ENCODE assay signal across 8 cellular contexts in genomic region chr2:63189026-63189425, GRCh38.
A peak's percentile ranks its signal among the peaks of the same experiment; 100 is the strongest.
DNase-seq lines count a peak whose midpoint lies in the region; ATAC-seq, FAIRE-seq and TF ChIP-seq lines count a peak whose summit lies in the region.

No MANE protein-coding gene starts in this region.

- peak; percentile 86 for ATAC-seq in GM19455 (IDR thresholded peaks at IDR 0.05; ENCODE audit: unreplicated experiment)
- ATAC-seq in K562: peak; percentile 98

- no peak overlapping the region for H3K23ac ChIP-seq in mesenchymal stem cell (ENCODE audit: low read length in 2 of 2)

- H3K9ac ChIP-seq in K562 (ENCODE audit: insufficient read depth in 1 of 2, low read depth in 2 of 2, low read length in 2 of 2) (no peak overlapping the region), mesenchymal stem cell (ENCODE audit: low read length) (no peak overlapping the region)

- H4K20me1 ChIP-seq in K562 (replicated peaks; ENCODE audit: control insufficient read depth, insufficient read depth, low read length): no peaks in the 10 kb centered on the region

- no peak overlapping the region for H2BK120ac ChIP-seq in mesenchymal stem cell (ENCODE audit: low read depth, low read length)

- H2AK5ac ChIP-seq in mesenchymal stem cell (ENCODE audit: low read length, severe bottlenecking): no peak overlapping the region

- H3K4me2 ChIP-seq in K562 (ENCODE audit: insufficient read depth, low read length): peak overlapping the region; percentile 15; the same call in 1 of the 2 replicates
- no peak overlapping the region for H3K4me2 ChIP-seq in mesenchymal stem cell (ENCODE audit: low read length, poor library complexity, severe bottlenecking)

- peak; percentile 13 to 77; a peak in 2 of 4 replicates for TF ChIP-seq RAD21 in K562 (CRISPR knock-in tag; conservative IDR thresholded peaks at IDR 0.05 in 1 of 2, IDR thresholded peaks at IDR 0.05 in 1 of 2)

- H3K9me3 ChIP-seq in K562 (replicated peaks; ENCODE audit: control insufficient read depth, insufficient read depth, low read depth, low read length): no peaks in the 10 kb centered on the region
- peaks cover 38% of the 10 kb centered on the region for H3K9me3 ChIP-seq in mesenchymal stem cell (ENCODE audit: control insufficient read depth, low read length)

- H2BK15ac ChIP-seq in mesenchymal stem cell (ENCODE audit: low read depth, poor library complexity, severe bottlenecking): no peak overlapping the region

- BruUV-seq in K562 (replicated peaks; lab: Mats Ljungman, UMichigan): no TSS peak

- TF ChIP-seq EP300 in K562 (IDR thresholded peaks at IDR 0.05; ENCODE audit: low read length): no peak

- no peak overlapping the region for H3K4ac ChIP-seq in mesenchymal stem cell (ENCODE audit: low read depth in 1 of 2, low read length in 2 of 2)

- no peaks in the 10 kb centered on the region for H3K79me1 ChIP-seq in mesenchymal stem cell (replicated peaks; ENCODE audit: low read length, poor library complexity, severe bottlenecking)

- H2AFZ ChIP-seq in K562 (ENCODE audit: low read depth, low read length) (peak overlapping the region; percentile 54), mesenchymal stem cell (ENCODE audit: low read depth, low read length) (no peak overlapping the region)

- H3K9me1 ChIP-seq in K562 (ENCODE audit: control insufficient read depth, insufficient read depth, low read length): no peaks in the 10 kb centered on the region

- peak; percentile 86 for DNase-seq in DMS53 (lab: John Stamatoyannopoulos, UW)
- DNase-seq in K562 (ENCODE audit: extremely low read depth in 1 of 4, low spot score in 3 of 4): peak; percentile 20 to 65 (median 44)
- DNase-seq in mesenchymal stem cell: peak; percentile 56
- no peak for DNase-seq in ecto neural progenitor cell (ENCODE audit: low spot score)
- DNase-seq in GDM1 (lab: John Stamatoyannopoulos, UW): no peak
- no peak for DNase-seq in NCI-H2227 (lab: John Stamatoyannopoulos, UW; ENCODE audit: unreplicated experiment)

- POLR2A ChIA-PET in K562 (lab: Yijun Ruan, JAX): no interaction called here

- no peak overlapping the region for H3K14ac ChIP-seq in mesenchymal stem cell (ENCODE audit: low read length in 2 of 2)

- CTCF ChIA-PET in K562 (lab: Yijun Ruan, JAX; ENCODE audit: low intra/inter-chr PET ratio): interaction anchor here (0.9 to 1.0 kb wide), 2 partner anchors 402 to 732 kb away, joined by 4 to 5 read pairs; no protein-coding TSS in a partner anchor

- H3K18ac ChIP-seq in mesenchymal stem cell (ENCODE audit: low read depth in 1 of 2, low read length in 2 of 2): no peak overlapping the region

- TF ChIP-seq CTCF in LNCAP (IDR thresholded peaks at IDR 0.05): peak; percentile 75
- peak; percentile 78 to 84 (median 81) for TF ChIP-seq CTCF in K562 (IDR thresholded peaks at IDR 0.05 in 2 of 3, conservative IDR thresholded peaks at IDR 0.05 in 1 of 3; ENCODE audit: insufficient read depth in 2 of 3, low read depth in 1 of 3, low read length in 3 of 3)

- H3K79me2 ChIP-seq in K562 (ENCODE audit: control insufficient read depth, insufficient read depth, low read length): no peaks in the 10 kb centered on the region

- H3K36me3 ChIP-seq in K562 (ENCODE audit: control insufficient read depth, insufficient read depth, low read length): no peaks in the 10 kb centered on the region
- no peaks in the 10 kb centered on the region for H3K36me3 ChIP-seq in mesenchymal stem cell (ENCODE audit: control insufficient read depth in 1 of 2, insufficient read depth in 2 of 2, low read depth in 1 of 2, low read length in 2 of 2)

- H3K4me1 ChIP-seq in K562 (replicated peaks in 1 of 2; ENCODE audit: control insufficient read depth in 2 of 2, insufficient read depth in 2 of 2, low read length in 2 of 2) (no peaks in the 10 kb centered on the region), mesenchymal stem cell (ENCODE audit: control insufficient read depth, insufficient read depth, low read depth, low read length) (no peaks in the 10 kb centered on the region)

- in situ Hi-C loops in K562 (cut with MboI): loop anchor here (10.0 to 25.0 kb wide), 3 partner anchors 252 to 734 kb away; no protein-coding TSS in a partner anchor

- H3K27me3 ChIP-seq in K562 (ENCODE audit: control insufficient read depth in 2 of 2, insufficient read depth in 2 of 2, low read length in 2 of 2) (peaks cover 0 to 4% of the 10 kb centered on the region in 2 experiments; a peak in 1 of 5 replicates), mesenchymal stem cell (ENCODE audit: control insufficient read depth in 1 of 2, insufficient read depth in 1 of 2, low read length in 2 of 2) (no peaks in the 10 kb centered on the region)

- no peak overlapping the region for H4K91ac ChIP-seq in mesenchymal stem cell (ENCODE audit: low read length)

- no peak overlapping the region for H2BK12ac ChIP-seq in mesenchymal stem cell (ENCODE audit: low read length in 2 of 2)

- TF ChIP-seq POLR2A in K562 (conservative IDR thresholded peaks at IDR 0.05): no peak

- H4K8ac ChIP-seq in mesenchymal stem cell (ENCODE audit: low read length): no peak overlapping the region

- WGBS in K562 (ENCODE audit: insufficient coverage, low coverage, missing lambda C conversion rate): 3% methylated on average over 4 of the region's 4 CpGs
- 6% methylated on average over 4 of the region's 4 CpGs for WGBS in mesenchymal stem cell

- H3K27ac ChIP-seq in K562 (ENCODE audit: extremely low read depth, low read depth, low read length): no peak overlapping the region
- H3K27ac ChIP-seq in mesenchymal stem cell (ENCODE audit: low read length, poor library complexity, severe bottlenecking): no peak overlapping the region

- peak; percentile 93 for FAIRE-seq in K562 (lab: Jason Lieb, UNC)

- no peak overlapping the region for H3K4me3 ChIP-seq in K562
- no peak overlapping the region for H3K4me3 ChIP-seq in mesenchymal stem cell (ENCODE audit: insufficient read depth in 1 of 2, low read depth in 1 of 2, low read length in 2 of 2)

- intact Hi-C loops in K562 (cut with micrococcal nuclease): loop anchor here (1.0 to 10.0 kb wide), 5 partner anchors 110 to 732 kb away; no protein-coding TSS in a partner anchor

- no peak overlapping the region for H2BK5ac ChIP-seq in mesenchymal stem cell (ENCODE audit: low read depth, low read length, poor library complexity, severe bottlenecking)

TF ChIP-seq in K562, 482 proteins besides CTCF, POLR2A, EP300 and RAD21 (continues in another document):
- TF ChIP-seq, protein P1, sequence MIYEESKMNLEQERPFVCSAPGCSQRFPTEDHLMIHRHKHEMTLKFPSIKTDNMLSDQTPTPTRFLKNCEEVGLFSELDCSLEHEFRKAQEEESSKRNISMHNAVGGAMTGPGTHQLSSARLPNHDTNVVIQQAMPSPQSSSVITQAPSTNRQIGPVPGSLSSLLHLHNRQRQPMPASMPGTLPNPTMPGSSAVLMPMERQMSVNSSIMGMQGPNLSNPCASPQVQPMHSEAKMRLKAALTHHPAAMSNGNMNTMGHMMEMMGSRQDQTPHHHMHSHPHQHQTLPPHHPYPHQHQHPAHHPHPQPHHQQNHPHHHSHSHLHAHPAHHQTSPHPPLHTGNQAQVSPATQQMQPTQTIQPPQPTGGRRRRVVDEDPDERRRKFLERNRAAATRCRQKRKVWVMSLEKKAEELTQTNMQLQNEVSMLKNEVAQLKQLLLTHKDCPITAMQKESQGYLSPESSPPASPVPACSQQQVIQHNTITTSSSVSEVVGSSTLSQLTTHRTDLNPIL (CRISPR knock-in tag; IDR thresholded peaks at IDR 0.05): no peak
- TF ChIP-seq, protein P2, sequence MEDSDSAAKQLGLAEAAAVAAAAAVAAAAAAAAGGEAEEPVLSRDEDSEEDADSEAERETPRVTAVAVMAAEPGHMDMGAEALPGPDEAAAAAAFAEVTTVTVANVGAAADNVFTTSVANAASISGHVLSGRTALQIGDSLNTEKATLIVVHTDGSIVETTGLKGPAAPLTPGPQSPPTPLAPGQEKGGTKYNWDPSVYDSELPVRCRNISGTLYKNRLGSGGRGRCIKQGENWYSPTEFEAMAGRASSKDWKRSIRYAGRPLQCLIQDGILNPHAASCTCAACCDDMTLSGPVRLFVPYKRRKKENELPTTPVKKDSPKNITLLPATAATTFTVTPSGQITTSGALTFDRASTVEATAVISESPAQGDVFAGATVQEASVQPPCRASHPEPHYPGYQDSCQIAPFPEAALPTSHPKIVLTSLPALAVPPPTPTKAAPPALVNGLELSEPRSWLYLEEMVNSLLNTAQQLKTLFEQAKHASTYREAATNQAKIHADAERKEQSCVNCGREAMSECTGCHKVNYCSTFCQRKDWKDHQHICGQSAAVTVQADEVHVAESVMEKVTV (CRISPR knock-in tag; IDR thresholded peaks at IDR 0.05): no peak
- TF ChIP-seq CBFA2T2 (conservative IDR thresholded peaks at IDR 0.05): no peak
- TF ChIP-seq SMARCE1 (IDR thresholded peaks at IDR 0.05): 0 out of 2 replicates have a peak, but pooled peaks have one; percentile 41
- no peak for TF ChIP-seq CSDE1 (IDR thresholded peaks at IDR 0.05)
- TF ChIP-seq FUS (optimal IDR thresholded peaks at IDR 0.05; ENCODE audit: low read depth, low read length): no peak
- no peak for TF ChIP-seq ELF2 (CRISPR knock-in tag; IDR thresholded peaks at IDR 0.05)
- TF ChIP-seq ZNF253 (CRISPR knock-in tag; conservative IDR thresholded peaks at IDR 0.05): no peak
- no peak for TF ChIP-seq MAFF (IDR thresholded peaks at IDR 0.05; ENCODE audit: low read length)
- TF ChIP-seq, protein P3, sequence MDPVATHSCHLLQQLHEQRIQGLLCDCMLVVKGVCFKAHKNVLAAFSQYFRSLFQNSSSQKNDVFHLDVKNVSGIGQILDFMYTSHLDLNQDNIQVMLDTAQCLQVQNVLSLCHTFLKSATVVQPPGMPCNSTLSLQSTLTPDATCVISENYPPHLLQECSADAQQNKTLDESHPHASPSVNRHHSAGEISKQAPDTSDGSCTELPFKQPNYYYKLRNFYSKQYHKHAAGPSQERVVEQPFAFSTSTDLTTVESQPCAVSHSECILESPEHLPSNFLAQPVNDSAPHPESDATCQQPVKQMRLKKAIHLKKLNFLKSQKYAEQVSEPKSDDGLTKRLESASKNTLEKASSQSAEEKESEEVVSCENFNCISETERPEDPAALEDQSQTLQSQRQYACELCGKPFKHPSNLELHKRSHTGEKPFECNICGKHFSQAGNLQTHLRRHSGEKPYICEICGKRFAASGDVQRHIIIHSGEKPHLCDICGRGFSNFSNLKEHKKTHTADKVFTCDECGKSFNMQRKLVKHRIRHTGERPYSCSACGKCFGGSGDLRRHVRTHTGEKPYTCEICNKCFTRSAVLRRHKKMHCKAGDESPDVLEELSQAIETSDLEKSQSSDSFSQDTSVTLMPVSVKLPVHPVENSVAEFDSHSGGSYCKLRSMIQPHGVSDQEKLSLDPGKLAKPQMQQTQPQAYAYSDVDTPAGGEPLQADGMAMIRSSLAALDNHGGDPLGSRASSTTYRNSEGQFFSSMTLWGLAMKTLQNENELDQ (CRISPR knock-in tag; IDR thresholded peaks at IDR 0.05; ENCODE audit: borderline replicate concordance): no peak
- TF ChIP-seq FIP1L1 (IDR thresholded peaks at IDR 0.05; ENCODE audit: low read depth, low read length, poor library complexity, severe bottlenecking): no peak
- 0 out of 4 replicates have a peak, but pooled peaks of 1 of the 2 experiments have one; percentile 38 for TF ChIP-seq ARNT (IDR thresholded peaks at IDR 0.05)

Comparison
In these comparisons a context has a peak if more than half of its experiments do, and no peak if none do; other contexts are left out.
1. DNase-seq: peak in DMS53 (single experiment), K562 (4 of 4) and mesenchymal stem cell (single experiment); none in ecto neural progenitor cell (single experiment), GDM1 (single experiment) and NCI-H2227 (single experiment).